In genomic region chr15:70035051-70035718, GRCh38 we compare ENCODE assay signal across 1 cellular context.
TF ChIP-seq lines count a peak whose summit lies in the region.

No MANE protein-coding gene starts in this region.

TF ChIP-seq in WTC11, 78 proteins besides CTCF, POLR2A, EP300 and RAD21 (continued from another document):
- TF ChIP-seq MXD4 (CRISPR knock-in tag; IDR thresholded peaks at IDR 0.05; ENCODE audit: borderline replicate concordance): no peak
- no peak for TF ChIP-seq ZBTB21 (CRISPR knock-in tag; IDR thresholded peaks at IDR 0.05; ENCODE audit: borderline replicate concordance)
- no peak for TF ChIP-seq E2F4 (CRISPR knock-in tag; IDR thresholded peaks at IDR 0.05; ENCODE audit: borderline replicate concordance, low read depth)
